In genomic region chr4:15234101-15234500, GRCh38 we compare ENCODE assay signal across 9 cellular contexts.
DNase-seq lines count a peak whose midpoint lies in the region; ATAC-seq and TF ChIP-seq lines count a peak whose summit lies in the region.
"Had no signal": no experiment of that assay in that cellular context is flagged by ENCODE, and none has a peak within 500 bp of the region (broad histone marks: within the 10 kb centered on the region; RNA-seq: fewer than 3 reads in every experiment).

No MANE protein-coding gene starts in this region.

- H3K27me3 ChIP-seq in CD4-positive, alpha-beta memory T cell (ENCODE audit: insufficient read depth, low read length), result no peaks in the 10 kb centered on the region
- H3K27me3 ChIP-seq in osteoblast (ENCODE audit: insufficient read depth, low read length), result no peaks in the 10 kb centered on the region

- H3K4me3 Mint-ChIP-seq in CD4-positive, alpha-beta memory T cell, result peak overlapping the region; percentile 4 to 85 (median 65)
- H3K4me3 Mint-ChIP-seq in effector memory CD8-positive, alpha-beta T cell, result peak overlapping the region; percentile 6 to 55

- no peak for ATAC-seq in effector memory CD8-positive, alpha-beta T cell (replicated peaks)
- no peak for ATAC-seq in HG02938 (IDR thresholded peaks at IDR 0.05; ENCODE audit: unreplicated experiment)

- H3K4me2 ChIP-seq in osteoblast (ENCODE audit: insufficient read depth, low read length), result peak overlapping the region; percentile 72

- no peak overlapping the region for H3K27ac ChIP-seq in CD4-positive, alpha-beta memory T cell (ENCODE audit: low read depth, low read length)
- peak overlapping the region; percentile 95 for H3K27ac ChIP-seq in osteoblast (ENCODE audit: low read depth, low read length)

- H4K20me1 ChIP-seq in osteoblast (ENCODE audit: insufficient read depth, low read length), result no peaks in the 10 kb centered on the region

- peaks cover 27% of the 10 kb centered on the region for H3K4me1 ChIP-seq in CD4-positive, alpha-beta memory T cell (ENCODE audit: insufficient read depth, low read length)
- peaks cover 62% of the 10 kb centered on the region for H3K4me1 ChIP-seq in osteoblast (ENCODE audit: insufficient read depth, low read length)

- H3K9me3 ChIP-seq in CD4-positive, alpha-beta memory T cell (ENCODE audit: control insufficient read depth in 1 of 2, low read length in 2 of 2), result no peaks in the 10 kb centered on the region
- no peaks in the 10 kb centered on the region for H3K9me3 ChIP-seq in osteoblast (ENCODE audit: low read depth, low read length)

- H3K4me3 ChIP-seq in CD4-positive, alpha-beta memory T cell (ENCODE audit: low read length in 2 of 2), result no peak overlapping the region
- peak overlapping the region; percentile 14 for H3K4me3 ChIP-seq in osteoblast (ENCODE audit: insufficient read depth, low read length)

- no peaks in the 10 kb centered on the region for H3K36me3 ChIP-seq in CD4-positive, alpha-beta memory T cell (ENCODE audit: insufficient read depth, low read length)
- H3K36me3 ChIP-seq in osteoblast (ENCODE audit: insufficient read depth, low read length), result no peaks in the 10 kb centered on the region

- no peak overlapping the region for H2AFZ ChIP-seq in osteoblast (ENCODE audit: low read length)

- POLR2A ChIA-PET in CD4-positive, alpha-beta memory T cell (lab: Charles Lee; ENCODE audit: partially characterized antibody), result interaction anchor here (1.6 kb wide), 1 partner anchor 223 kb away, joined by 5 read pairs; no protein-coding TSS in a partner anchor

- intact Hi-C loops in CD4-positive, alpha-beta memory T cell (cut with micrococcal nuclease), result loop anchor here (5.0 kb wide), 1 partner anchor 768 kb away; no protein-coding TSS in a partner anchor

- H3K79me2 ChIP-seq in osteoblast (ENCODE audit: insufficient read depth, low read length), result no peaks in the 10 kb centered on the region

- H3K4me1 Mint-ChIP-seq in CD4-positive, alpha-beta memory T cell, result peaks cover 18 to 32% (median 27%) of the 10 kb centered on the region in 4 donors
- peaks cover 18 to 19% of the 10 kb centered on the region in 2 donors for H3K4me1 Mint-ChIP-seq in effector memory CD8-positive, alpha-beta T cell (ENCODE audit: low read depth in 2 of 2)

- H3K9me3 Mint-ChIP-seq in CD4-positive, alpha-beta memory T cell, result peaks cover 0 to under 1% (median 0%) of the 10 kb centered on the region in 8 donors
- no peaks in the 10 kb centered on the region for H3K9me3 Mint-ChIP-seq in effector memory CD8-positive, alpha-beta T cell

- H3K36me3 Mint-ChIP-seq in CD4-positive, alpha-beta memory T cell, result no peaks in the 10 kb centered on the region
- no peaks in the 10 kb centered on the region for H3K36me3 Mint-ChIP-seq in effector memory CD8-positive, alpha-beta T cell (ENCODE audit: insufficient read depth)

- H3K27me3 Mint-ChIP-seq in CD4-positive, alpha-beta memory T cell, result peaks cover 0 to 2% of the 10 kb centered on the region in 2 donors
- no peaks in the 10 kb centered on the region for H3K27me3 Mint-ChIP-seq in effector memory CD8-positive, alpha-beta T cell

- no peak for DNase-seq in CD4-positive, alpha-beta memory T cell
- DNase-seq in NCI-H226, result peak; percentile 71
- no peak for DNase-seq in effector memory CD8-positive, alpha-beta T cell
- DNase-seq in osteoblast (ENCODE audit: insufficient read length, low spot score, missing footprints), result no peak
- no peak for DNase-seq in NK-92 (lab: John Stamatoyannopoulos, UW; ENCODE audit: unreplicated experiment)
- DNase-seq in LoVo (ENCODE audit: low spot score), result no peak
- no peak for DNase-seq in SIG-M5 treated with dmso at 0.1 percent for 504 hours (lab: John Stamatoyannopoulos, UW; ENCODE audit: unreplicated experiment)
- DNase-seq: NCI-H82 had no signal

- TF ChIP-seq CTCF in osteoblast (IDR thresholded peaks at IDR 0.05; ENCODE audit: extremely low read depth, low read depth, low read length), result no peak

- peak overlapping the region in 4 of 7 donors; percentile 26 to 85 (median 62) for H3K27ac Mint-ChIP-seq in CD4-positive, alpha-beta memory T cell
- H3K27ac Mint-ChIP-seq in effector memory CD8-positive, alpha-beta T cell, result peak overlapping the region; percentile 76 to 82

- CTCF ChIA-PET in CD4-positive, alpha-beta memory T cell (lab: Charles Lee; ENCODE audit: partially characterized antibody), result interaction anchor here (1.0 to 4.1 kb wide), 5 partner anchors 60 to 417 kb away, joined by 4 to 81 read pairs (median 9); no protein-coding TSS in a partner anchor
